In genomic region chr7:101856488-101857357, GRCh38 we compare ENCODE assay signal across 8 cellular contexts. TPM values are rescaled to one million over a fixed set of nuclear protein-coding genes. Genes with fewer than 3 reads are reported as not detected.
A peak's percentile ranks its signal among the peaks of the same experiment; 100 is the strongest.
DNase-seq lines count a peak whose midpoint lies in the region; ATAC-seq lines count a peak whose summit lies in the region.

No MANE protein-coding gene starts in this region.

- H3K4me3 ChIP-seq in HUES6 (ENCODE audit: low read depth, low read length), result peak overlapping the region; percentile 10; the same call in 1 of the 2 replicates
- peak overlapping the region; percentile 15 for H3K4me3 ChIP-seq in SJSA1

- intact Hi-C loops in posterior vena cava (cut with DNase I), result no loop called here

- no peak overlapping the region for H3K27ac ChIP-seq in HUES6 (ENCODE audit: low read depth, low read length)
- H3K27ac ChIP-seq in SJSA1, result peak overlapping the region; percentile 26

- H3K36me3 ChIP-seq in HUES6 (ENCODE audit: control insufficient read depth, insufficient read depth, low read length) (no peaks in the 10 kb centered on the region), SJSA1 (no peaks in the 10 kb centered on the region; the same call in 1 of the 2 replicates)

- H3K27me3 Mint-ChIP-seq in activated naive CD4-positive, alpha-beta T cell treated with anti-CD3 and anti-CD28 coated beads, Interleukin-2, amount 10 ng/mL, durations not matched to agents 7 days and 5 days, result peaks cover 5% of the 10 kb centered on the region

- H3K36me3 Mint-ChIP-seq in activated naive CD4-positive, alpha-beta T cell treated with anti-CD3 and anti-CD28 coated beads, Interleukin-2, amount 10 ng/mL, durations not matched to agents 7 days and 5 days, result no peaks in the 10 kb centered on the region

- peak overlapping the region; percentile 92 for H3K27ac Mint-ChIP-seq in activated naive CD4-positive, alpha-beta T cell treated with anti-CD3 and anti-CD28 coated beads, Interleukin-2, amount 10 ng/mL, durations not matched to agents 7 days and 5 days

- H3K4me1 Mint-ChIP-seq in activated naive CD4-positive, alpha-beta T cell treated with anti-CD3 and anti-CD28 coated beads, Interleukin-2, amount 10 ng/mL, durations not matched to agents 7 days and 5 days, result peaks cover 47% of the 10 kb centered on the region

- H3K9me3 ChIP-seq in HUES6 (ENCODE audit: control insufficient read depth, insufficient read depth, low read depth, low read length) (no peaks in the 10 kb centered on the region), SJSA1 (replicated peaks) (no peaks in the 10 kb centered on the region)

- DNase-seq in DMS153 (lab: John Stamatoyannopoulos, UW), result peak; percentile 87
- DNase-seq in SJSA1 (ENCODE audit: low read depth in 1 of 2, low spot score in 2 of 2), result peak; percentile 73 to 79
- peak; percentile 89 for DNase-seq in activated naive CD4-positive, alpha-beta T cell treated with anti-CD3 and anti-CD28 coated beads, Interleukin-2, amount 10 ng/mL, durations not matched to agents 7 days and 5 days
- peak; percentile 96 for DNase-seq in glomerular visceral epithelial cell (ENCODE audit: extremely low spot score)
- DNase-seq in posterior vena cava (ENCODE audit: low spot score), result peak; percentile 96
- peak; percentile 91 for DNase-seq in ureter (ENCODE audit: low spot score)

- H3K27me3 ChIP-seq in HUES6 (ENCODE audit: control insufficient read depth, insufficient read depth, low read length) (no peaks in the 10 kb centered on the region), SJSA1 (replicated peaks) (no peaks in the 10 kb centered on the region)

- peaks cover 58% of the 10 kb centered on the region for H3K4me1 ChIP-seq in HUES6 (ENCODE audit: control insufficient read depth, insufficient read depth, low read length)
- peaks cover 7% of the 10 kb centered on the region for H3K4me1 ChIP-seq in SJSA1 (replicated peaks)

- no peaks in the 10 kb centered on the region for H3K9me3 Mint-ChIP-seq in activated naive CD4-positive, alpha-beta T cell treated with anti-CD3 and anti-CD28 coated beads, Interleukin-2, amount 10 ng/mL, durations not matched to agents 7 days and 5 days

- CTCF ChIA-PET in activated naive CD4-positive, alpha-beta T cell treated with anti-CD3 and anti-CD28 coated beads, Interleukin-2, amount 10 ng/mL, durations not matched to agents 7 days and 5 days (lab: Charles Lee), result interaction anchor here (0.6 to 0.8 kb wide), 4 partner anchors 114 to 164 kb away, joined by 3 read pairs; no protein-coding TSS in a partner anchor

- no peak overlapping the region for H3K9ac ChIP-seq in HUES6 (ENCODE audit: low read length)

- H3K4me3 Mint-ChIP-seq in activated naive CD4-positive, alpha-beta T cell treated with anti-CD3 and anti-CD28 coated beads, Interleukin-2, amount 10 ng/mL, durations not matched to agents 7 days and 5 days, result peak overlapping the region; percentile 78

- ATAC-seq in GM21447 (IDR thresholded peaks at IDR 0.05; ENCODE audit: unreplicated experiment), result peak; percentile 92

RNA-seq across cellular contexts. Expression of gene CUX1, which starts 39.3 kb away (rescaled TPM):
- 38.8 and 49.8 TPM in 2 replicates for total RNA-seq in SJSA1 (2014; rRNA removed; shearing (Covaris generic))
- 100 to 1,000 TPM in 1 of 2 donors, 10 to 100 TPM in 1; 87.6 to 120 TPM for total RNA-seq in posterior vena cava
- 103 TPM for total RNA-seq in ureter
